ENCODE assay signal across 1 cellular context in the genomic region with DNA sequence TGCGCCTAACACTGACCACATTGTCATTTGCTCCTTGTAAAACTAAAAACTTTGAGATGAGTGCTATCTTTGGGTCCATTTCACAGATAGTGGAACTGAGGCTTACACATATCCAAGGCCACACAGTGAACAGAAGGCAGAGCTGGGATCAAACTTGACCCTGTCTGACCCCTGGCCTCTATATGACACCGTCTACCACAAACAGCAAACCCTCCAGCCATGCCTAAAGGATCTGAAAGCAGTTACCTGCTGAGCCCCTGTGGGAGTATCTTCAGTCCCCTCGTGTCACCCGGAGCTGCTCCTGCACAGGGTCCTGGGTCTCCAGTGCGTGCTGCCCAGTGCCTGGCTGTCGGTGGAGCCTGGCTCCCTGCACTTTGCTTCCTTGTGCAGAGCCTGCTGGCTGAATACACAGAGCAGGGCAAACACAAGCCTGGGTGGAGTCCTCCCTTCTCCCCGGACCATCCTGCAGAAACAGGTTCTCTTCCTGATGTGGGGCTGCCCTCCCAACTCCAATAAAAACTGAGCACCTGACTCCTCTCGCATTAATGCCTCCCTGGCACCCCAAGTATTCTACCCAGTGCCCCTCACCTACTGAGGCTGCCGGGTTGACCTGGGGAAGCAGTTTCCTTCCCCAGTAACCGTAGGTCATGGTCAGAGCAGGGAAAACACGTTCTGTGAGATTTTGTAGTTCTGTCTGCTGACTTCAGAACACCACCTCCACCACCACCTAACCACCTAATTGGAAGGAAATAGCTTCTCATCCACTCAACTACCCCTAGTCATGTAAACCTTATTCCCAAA.
A peak's percentile ranks its signal among the peaks of the same experiment; 100 is the strongest.
TF ChIP-seq lines count a peak whose summit lies in the region.

A gene with protein sequence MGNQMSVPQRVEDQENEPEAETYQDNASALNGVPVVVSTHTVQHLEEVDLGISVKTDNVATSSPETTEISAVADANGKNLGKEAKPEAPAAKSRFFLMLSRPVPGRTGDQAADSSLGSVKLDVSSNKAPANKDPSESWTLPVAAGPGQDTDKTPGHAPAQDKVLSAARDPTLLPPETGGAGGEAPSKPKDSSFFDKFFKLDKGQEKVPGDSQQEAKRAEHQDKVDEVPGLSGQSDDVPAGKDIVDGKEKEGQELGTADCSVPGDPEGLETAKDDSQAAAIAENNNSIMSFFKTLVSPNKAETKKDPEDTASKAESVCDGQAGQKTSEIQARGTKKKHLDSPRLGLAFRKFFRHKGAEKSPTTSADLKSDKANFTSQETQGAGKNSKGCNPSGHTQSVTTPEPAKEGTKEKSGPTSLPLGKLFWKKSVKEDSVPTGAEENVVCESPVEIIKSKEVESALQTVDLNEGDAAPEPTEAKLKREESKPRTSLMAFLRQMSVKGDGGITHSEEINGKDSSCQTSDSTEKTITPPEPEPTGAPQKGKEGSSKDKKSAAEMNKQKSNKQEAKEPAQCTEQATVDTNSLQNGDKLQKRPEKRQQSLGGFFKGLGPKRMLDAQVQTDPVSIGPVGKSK (minus strand): TSS at position 408 of the 801 bp plus-strand sequence. CDS start 11,876 bp downstream, outside the sequence.

TF ChIP-seq in HepG2, 621 proteins besides CTCF, POLR2A, EP300 and RAD21 (continued from another document and continues in another):
- TF ChIP-seq, protein P1, sequence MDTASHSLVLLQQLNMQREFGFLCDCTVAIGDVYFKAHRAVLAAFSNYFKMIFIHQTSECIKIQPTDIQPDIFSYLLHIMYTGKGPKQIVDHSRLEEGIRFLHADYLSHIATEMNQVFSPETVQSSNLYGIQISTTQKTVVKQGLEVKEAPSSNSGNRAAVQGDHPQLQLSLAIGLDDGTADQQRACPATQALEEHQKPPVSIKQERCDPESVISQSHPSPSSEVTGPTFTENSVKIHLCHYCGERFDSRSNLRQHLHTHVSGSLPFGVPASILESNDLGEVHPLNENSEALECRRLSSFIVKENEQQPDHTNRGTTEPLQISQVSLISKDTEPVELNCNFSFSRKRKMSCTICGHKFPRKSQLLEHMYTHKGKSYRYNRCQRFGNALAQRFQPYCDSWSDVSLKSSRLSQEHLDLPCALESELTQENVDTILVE (CRISPR knock-in tag; IDR thresholded peaks at IDR 0.05) = no peak; the same call in 1 of the 2 replicates
- TF ChIP-seq ZZZ3 (CRISPR knock-in tag; IDR thresholded peaks at IDR 0.05; ENCODE audit: borderline replicate concordance) (peak; percentile 54; the same call in 1 of the 2 replicates), TEAD3 (CRISPR knock-in tag; optimal IDR thresholded peaks at IDR 0.05; ENCODE audit: borderline replicate concordance) (peak; percentile 21), ZNF350 (CRISPR knock-in tag; IDR thresholded peaks at IDR 0.05; ENCODE audit: borderline replicate concordance, low read depth) (peak; percentile 84; the same call in 1 of the 2 replicates), SOX13 (IDR thresholded peaks at IDR 0.05) (no peak), SOX13 (CRISPR knock-in tag; conservative IDR thresholded peaks at IDR 0.05 in 1 of 2, IDR thresholded peaks at IDR 0.05 in 1 of 2) (peak in 1 of 2 experiments; percentile 24; a peak in 1 of 4 replicates), CHD4 (IDR thresholded peaks at IDR 0.05; ENCODE audit: borderline replicate concordance, low read length) (peak; percentile 100), ZNF557 (CRISPR knock-in tag; IDR thresholded peaks at IDR 0.05) (no peak), ZSCAN31 (CRISPR knock-in tag; IDR thresholded peaks at IDR 0.05; ENCODE audit: low read depth) (no peak), KDM6A (CRISPR knock-in tag; IDR thresholded peaks at IDR 0.05; ENCODE audit: low read depth) (peak; percentile 67; the same call in 1 of the 2 replicates), ZNF451 (CRISPR knock-in tag; IDR thresholded peaks at IDR 0.05) (0 out of 2 replicates have a peak, but pooled peaks have one; percentile 26), DMAP1 (CRISPR knock-in tag; IDR thresholded peaks at IDR 0.05) (peak; percentile 45; the same call in 1 of the 2 replicates), HDAC1 (CRISPR knock-in tag; IDR thresholded peaks at IDR 0.05) (peak; percentile 18; the same call in 1 of the 2 replicates), ZNF616 (CRISPR knock-in tag; IDR thresholded peaks at IDR 0.05; ENCODE audit: low read depth) (0 out of 2 replicates have a peak, but pooled peaks have one; percentile 41), SP4 (CRISPR knock-in tag; IDR thresholded peaks at IDR 0.05) (peak; percentile 75), ZMYM4 (CRISPR knock-in tag; IDR thresholded peaks at IDR 0.05) (peak; percentile 83), ELF3 (CRISPR knock-in tag; IDR thresholded peaks at IDR 0.05) (peak; percentile 95), FOXA3 (CRISPR knock-in tag; IDR thresholded peaks at IDR 0.05) (peak; percentile 53; the same call in 1 of the 2 replicates), ZSCAN21 (CRISPR knock-in tag; IDR thresholded peaks at IDR 0.05; ENCODE audit: borderline replicate concordance) (peak; percentile 24; the same call in 1 of the 2 replicates), ZNF253 (CRISPR knock-in tag; IDR thresholded peaks at IDR 0.05; ENCODE audit: borderline replicate concordance) (peak; percentile 31; the same call in 1 of the 2 replicates), ELF1 (CRISPR knock-in tag; IDR thresholded peaks at IDR 0.05) (peak; percentile 37; the same call in 1 of the 2 replicates), ZBTB7B (CRISPR knock-in tag; IDR thresholded peaks at IDR 0.05) (0 out of 2 replicates have a peak, but pooled peaks have one; percentile 58), LCORL (IDR thresholded peaks at IDR 0.05) (no peak), LCORL (CRISPR knock-in tag; IDR thresholded peaks at IDR 0.05) (peak; percentile 96), JUN (CRISPR knock-in tag; IDR thresholded peaks at IDR 0.05) (0 out of 2 replicates have a peak, but pooled peaks have one; percentile 51), IRX3 (CRISPR knock-in tag; IDR thresholded peaks at IDR 0.05; ENCODE audit: borderline replicate concordance, low read depth) (no peak), ZNF263 (CRISPR knock-in tag; IDR thresholded peaks at IDR 0.05) (peak; percentile 98), ZNF614 (CRISPR knock-in tag; IDR thresholded peaks at IDR 0.05; ENCODE audit: borderline replicate concordance) (peak; percentile 57; the same call in 1 of the 2 replicates), MATR3 (CRISPR knock-in tag; IDR thresholded peaks at IDR 0.05) (no peak), SAP130 (CRISPR knock-in tag; IDR thresholded peaks at IDR 0.05; ENCODE audit: low read depth) (peak; percentile 53; the same call in 1 of the 2 replicates), GLI4 (CRISPR knock-in tag; IDR thresholded peaks at IDR 0.05; ENCODE audit: borderline replicate concordance) (peak; percentile 72; the same call in 1 of the 2 replicates), SRSF1 (optimal IDR thresholded peaks at IDR 0.05; ENCODE audit: low read depth, low read length) (no peak), NR2F2 (IDR thresholded peaks at IDR 0.05; ENCODE audit: borderline replicate concordance, low read depth) (peak; percentile 29; the same call in 1 of the 2 replicates), ZNF441 (CRISPR knock-in tag; IDR thresholded peaks at IDR 0.05; ENCODE audit: borderline replicate concordance) (peak; percentile 60; the same call in 1 of the 2 replicates), THAP11 (CRISPR knock-in tag; IDR thresholded peaks at IDR 0.05) (0 out of 2 replicates have a peak, but pooled peaks have one; percentile 14), CCAR2 (optimal IDR thresholded peaks at IDR 0.05; ENCODE audit: low read depth, low read length) (no peak)
- TF ChIP-seq, protein P2, sequence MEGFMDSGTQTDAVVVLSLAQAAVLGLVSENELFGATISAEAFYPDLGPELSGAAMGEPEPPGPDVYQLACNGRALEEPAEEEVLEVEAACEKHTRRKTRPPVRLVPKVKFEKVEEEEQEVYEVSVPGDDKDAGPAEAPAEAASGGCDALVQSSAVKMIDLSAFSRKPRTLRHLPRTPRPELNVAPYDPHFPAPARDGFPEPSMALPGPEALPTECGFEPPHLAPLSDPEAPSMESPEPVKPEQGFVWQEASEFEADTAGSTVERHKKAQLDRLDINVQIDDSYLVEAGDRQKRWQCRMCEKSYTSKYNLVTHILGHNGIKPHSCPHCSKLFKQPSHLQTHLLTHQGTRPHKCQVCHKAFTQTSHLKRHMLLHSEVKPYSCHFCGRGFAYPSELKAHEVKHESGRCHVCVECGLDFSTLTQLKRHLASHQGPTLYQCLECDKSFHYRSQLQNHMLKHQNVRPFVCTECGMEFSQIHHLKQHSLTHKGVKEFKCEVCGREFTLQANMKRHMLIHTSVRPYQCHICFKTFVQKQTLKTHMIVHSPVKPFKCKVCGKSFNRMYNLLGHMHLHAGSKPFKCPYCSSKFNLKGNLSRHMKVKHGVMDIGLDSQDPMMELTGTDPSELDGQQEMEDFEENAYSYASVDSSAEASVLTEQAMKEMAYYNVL (CRISPR knock-in tag; IDR thresholded peaks at IDR 0.05; ENCODE audit: borderline replicate concordance) = no peak
- TF ChIP-seq, protein P3, sequence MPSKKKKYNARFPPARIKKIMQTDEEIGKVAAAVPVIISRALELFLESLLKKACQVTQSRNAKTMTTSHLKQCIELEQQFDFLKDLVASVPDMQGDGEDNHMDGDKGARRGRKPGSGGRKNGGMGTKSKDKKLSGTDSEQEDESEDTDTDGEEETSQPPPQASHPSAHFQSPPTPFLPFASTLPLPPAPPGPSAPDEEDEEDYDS (CRISPR knock-in tag; IDR thresholded peaks at IDR 0.05) = no peak
- TF ChIP-seq, protein P4, sequence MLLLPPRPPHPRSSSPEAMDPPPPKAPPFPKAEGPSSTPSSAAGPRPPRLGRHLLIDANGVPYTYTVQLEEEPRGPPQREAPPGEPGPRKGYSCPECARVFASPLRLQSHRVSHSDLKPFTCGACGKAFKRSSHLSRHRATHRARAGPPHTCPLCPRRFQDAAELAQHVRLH (CRISPR knock-in tag; IDR thresholded peaks at IDR 0.05; ENCODE audit: borderline replicate concordance, low read depth) = peak; percentile 49; the same call in 1 of the 2 replicates
- TF ChIP-seq, protein P5, sequence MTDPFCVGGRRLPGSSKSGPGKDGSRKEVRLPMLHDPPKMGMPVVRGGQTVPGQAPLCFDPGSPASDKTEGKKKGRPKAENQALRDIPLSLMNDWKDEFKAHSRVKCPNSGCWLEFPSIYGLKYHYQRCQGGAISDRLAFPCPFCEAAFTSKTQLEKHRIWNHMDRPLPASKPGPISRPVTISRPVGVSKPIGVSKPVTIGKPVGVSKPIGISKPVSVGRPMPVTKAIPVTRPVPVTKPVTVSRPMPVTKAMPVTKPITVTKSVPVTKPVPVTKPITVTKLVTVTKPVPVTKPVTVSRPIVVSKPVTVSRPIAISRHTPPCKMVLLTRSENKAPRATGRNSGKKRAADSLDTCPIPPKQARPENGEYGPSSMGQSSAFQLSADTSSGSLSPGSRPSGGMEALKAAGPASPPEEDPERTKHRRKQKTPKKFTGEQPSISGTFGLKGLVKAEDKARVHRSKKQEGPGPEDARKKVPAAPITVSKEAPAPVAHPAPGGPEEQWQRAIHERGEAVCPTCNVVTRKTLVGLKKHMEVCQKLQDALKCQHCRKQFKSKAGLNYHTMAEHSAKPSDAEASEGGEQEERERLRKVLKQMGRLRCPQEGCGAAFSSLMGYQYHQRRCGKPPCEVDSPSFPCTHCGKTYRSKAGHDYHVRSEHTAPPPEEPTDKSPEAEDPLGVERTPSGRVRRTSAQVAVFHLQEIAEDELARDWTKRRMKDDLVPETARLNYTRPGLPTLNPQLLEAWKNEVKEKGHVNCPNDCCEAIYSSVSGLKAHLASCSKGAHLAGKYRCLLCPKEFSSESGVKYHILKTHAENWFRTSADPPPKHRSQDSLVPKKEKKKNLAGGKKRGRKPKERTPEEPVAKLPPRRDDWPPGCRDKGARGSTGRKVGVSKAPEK (CRISPR knock-in tag; IDR thresholded peaks at IDR 0.05; ENCODE audit: borderline replicate concordance) = 0 out of 2 replicates have a peak, but pooled peaks have one; percentile 36
- TF ChIP-seq, protein P6, sequence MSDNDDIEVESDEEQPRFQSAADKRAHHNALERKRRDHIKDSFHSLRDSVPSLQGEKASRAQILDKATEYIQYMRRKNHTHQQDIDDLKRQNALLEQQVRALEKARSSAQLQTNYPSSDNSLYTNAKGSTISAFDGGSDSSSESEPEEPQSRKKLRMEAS (IDR thresholded peaks at IDR 0.05) = peak; percentile 66
- TF ChIP-seq, protein P7, sequence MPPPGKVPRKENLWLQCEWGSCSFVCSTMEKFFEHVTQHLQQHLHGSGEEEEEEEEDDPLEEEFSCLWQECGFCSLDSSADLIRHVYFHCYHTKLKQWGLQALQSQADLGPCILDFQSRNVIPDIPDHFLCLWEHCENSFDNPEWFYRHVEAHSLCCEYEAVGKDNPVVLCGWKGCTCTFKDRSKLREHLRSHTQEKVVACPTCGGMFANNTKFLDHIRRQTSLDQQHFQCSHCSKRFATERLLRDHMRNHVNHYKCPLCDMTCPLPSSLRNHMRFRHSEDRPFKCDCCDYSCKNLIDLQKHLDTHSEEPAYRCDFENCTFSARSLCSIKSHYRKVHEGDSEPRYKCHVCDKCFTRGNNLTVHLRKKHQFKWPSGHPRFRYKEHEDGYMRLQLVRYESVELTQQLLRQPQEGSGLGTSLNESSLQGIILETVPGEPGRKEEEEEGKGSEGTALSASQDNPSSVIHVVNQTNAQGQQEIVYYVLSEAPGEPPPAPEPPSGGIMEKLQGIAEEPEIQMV (CRISPR knock-in tag; IDR thresholded peaks at IDR 0.05; ENCODE audit: low read depth) = peak; percentile 53; the same call in 1 of the 2 replicates
- TF ChIP-seq, protein P8, sequence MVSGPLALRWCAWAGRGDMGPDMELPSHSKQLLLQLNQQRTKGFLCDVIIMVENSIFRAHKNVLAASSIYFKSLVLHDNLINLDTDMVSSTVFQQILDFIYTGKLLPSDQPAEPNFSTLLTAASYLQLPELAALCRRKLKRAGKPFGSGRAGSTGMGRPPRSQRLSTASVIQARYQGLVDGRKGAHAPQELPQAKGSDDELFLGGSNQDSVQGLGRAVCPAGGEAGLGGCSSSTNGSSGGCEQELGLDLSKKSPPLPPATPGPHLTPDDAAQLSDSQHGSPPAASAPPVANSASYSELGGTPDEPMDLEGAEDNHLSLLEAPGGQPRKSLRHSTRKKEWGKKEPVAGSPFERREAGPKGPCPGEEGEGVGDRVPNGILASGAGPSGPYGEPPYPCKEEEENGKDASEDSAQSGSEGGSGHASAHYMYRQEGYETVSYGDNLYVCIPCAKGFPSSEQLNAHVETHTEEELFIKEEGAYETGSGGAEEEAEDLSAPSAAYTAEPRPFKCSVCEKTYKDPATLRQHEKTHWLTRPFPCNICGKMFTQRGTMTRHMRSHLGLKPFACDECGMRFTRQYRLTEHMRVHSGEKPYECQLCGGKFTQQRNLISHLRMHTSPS (CRISPR knock-in tag; IDR thresholded peaks at IDR 0.05; ENCODE audit: low read depth) = peak; percentile 92
- TF ChIP-seq, protein P9, sequence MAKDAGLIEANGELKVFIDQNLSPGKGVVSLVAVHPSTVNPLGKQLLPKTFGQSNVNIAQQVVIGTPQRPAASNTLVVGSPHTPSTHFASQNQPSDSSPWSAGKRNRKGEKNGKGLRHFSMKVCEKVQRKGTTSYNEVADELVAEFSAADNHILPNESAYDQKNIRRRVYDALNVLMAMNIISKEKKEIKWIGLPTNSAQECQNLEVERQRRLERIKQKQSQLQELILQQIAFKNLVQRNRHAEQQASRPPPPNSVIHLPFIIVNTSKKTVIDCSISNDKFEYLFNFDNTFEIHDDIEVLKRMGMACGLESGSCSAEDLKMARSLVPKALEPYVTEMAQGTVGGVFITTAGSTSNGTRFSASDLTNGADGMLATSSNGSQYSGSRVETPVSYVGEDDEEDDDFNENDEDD (CRISPR knock-in tag; IDR thresholded peaks at IDR 0.05; ENCODE audit: borderline replicate concordance) = peak; percentile 42; the same call in 1 of the 2 replicates
- TF ChIP-seq, protein P10, sequence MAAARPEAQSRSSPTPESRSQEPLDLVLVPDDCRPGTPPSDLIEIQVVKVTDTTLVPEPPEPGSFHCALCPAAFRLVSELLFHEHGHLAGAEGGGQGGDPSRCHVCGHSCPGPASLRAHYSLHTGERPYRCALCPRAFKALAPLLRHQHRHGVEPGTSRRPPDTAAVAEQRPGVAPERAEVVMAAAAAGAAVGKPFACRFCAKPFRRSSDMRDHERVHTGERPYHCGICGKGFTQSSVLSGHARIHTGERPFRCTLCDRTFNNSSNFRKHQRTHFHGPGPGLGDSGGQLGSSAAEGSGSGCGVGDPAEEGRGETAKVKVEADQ (CRISPR knock-in tag; IDR thresholded peaks at IDR 0.05; ENCODE audit: borderline replicate concordance) = peak; percentile 38; the same call in 1 of the 2 replicates
